ENCODE assay signal across 2 cellular contexts in the genomic region with DNA sequence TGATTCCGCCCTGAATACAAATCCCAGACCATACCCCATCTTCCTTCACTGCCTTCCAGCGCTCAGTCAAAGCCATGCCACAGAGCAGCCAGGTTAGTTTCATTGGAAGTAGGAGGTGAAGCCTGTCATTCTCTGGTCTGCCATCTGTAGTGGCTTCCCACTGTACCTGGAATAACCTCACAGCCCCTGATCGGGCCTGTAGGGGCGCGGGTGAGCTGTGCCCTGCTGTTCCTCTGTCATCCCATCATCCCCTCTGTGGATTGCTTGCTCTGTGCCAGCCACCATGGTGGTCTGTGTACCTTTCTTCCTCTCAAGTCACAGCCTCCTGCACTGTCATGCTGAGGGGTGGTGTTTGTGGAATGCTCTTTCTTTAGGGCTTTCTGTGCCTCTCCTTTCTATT.
TF ChIP-seq lines count a peak whose summit lies in the region.

No MANE protein-coding gene starts in this region.

TF ChIP-seq in HCT116, 20 proteins besides CTCF, POLR2A, EP300 and RAD21 (continued from another document):
- TF ChIP-seq, protein P1, sequence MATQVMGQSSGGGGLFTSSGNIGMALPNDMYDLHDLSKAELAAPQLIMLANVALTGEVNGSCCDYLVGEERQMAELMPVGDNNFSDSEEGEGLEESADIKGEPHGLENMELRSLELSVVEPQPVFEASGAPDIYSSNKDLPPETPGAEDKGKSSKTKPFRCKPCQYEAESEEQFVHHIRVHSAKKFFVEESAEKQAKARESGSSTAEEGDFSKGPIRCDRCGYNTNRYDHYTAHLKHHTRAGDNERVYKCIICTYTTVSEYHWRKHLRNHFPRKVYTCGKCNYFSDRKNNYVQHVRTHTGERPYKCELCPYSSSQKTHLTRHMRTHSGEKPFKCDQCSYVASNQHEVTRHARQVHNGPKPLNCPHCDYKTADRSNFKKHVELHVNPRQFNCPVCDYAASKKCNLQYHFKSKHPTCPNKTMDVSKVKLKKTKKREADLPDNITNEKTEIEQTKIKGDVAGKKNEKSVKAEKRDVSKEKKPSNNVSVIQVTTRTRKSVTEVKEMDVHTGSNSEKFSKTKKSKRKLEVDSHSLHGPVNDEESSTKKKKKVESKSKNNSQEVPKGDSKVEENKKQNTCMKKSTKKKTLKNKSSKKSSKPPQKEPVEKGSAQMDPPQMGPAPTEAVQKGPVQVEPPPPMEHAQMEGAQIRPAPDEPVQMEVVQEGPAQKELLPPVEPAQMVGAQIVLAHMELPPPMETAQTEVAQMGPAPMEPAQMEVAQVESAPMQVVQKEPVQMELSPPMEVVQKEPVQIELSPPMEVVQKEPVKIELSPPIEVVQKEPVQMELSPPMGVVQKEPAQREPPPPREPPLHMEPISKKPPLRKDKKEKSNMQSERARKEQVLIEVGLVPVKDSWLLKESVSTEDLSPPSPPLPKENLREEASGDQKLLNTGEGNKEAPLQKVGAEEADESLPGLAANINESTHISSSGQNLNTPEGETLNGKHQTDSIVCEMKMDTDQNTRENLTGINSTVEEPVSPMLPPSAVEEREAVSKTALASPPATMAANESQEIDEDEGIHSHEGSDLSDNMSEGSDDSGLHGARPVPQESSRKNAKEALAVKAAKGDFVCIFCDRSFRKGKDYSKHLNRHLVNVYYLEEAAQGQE (IDR thresholded peaks at IDR 0.05; ENCODE audit: low read depth), result no peak
- no peak for TF ChIP-seq YY1 (IDR thresholded peaks at IDR 0.05; ENCODE audit: extremely low read depth, insufficient replicate concordance, low read depth, low read length)

TF ChIP-seq in WTC11, 78 proteins besides CTCF, POLR2A, EP300 and RAD21 (continued from another document):
- TF ChIP-seq, protein P2, sequence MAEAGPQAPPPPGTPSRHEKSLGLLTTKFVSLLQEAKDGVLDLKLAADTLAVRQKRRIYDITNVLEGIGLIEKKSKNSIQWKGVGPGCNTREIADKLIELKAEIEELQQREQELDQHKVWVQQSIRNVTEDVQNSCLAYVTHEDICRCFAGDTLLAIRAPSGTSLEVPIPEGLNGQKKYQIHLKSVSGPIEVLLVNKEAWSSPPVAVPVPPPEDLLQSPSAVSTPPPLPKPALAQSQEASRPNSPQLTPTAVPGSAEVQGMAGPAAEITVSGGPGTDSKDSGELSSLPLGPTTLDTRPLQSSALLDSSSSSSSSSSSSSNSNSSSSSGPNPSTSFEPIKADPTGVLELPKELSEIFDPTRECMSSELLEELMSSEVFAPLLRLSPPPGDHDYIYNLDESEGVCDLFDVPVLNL (CRISPR knock-in tag; IDR thresholded peaks at IDR 0.05; ENCODE audit: borderline replicate concordance, low read depth), result no peak
- TF ChIP-seq NR3C1 (CRISPR knock-in tag; conservative IDR thresholded peaks at IDR 0.05; ENCODE audit: low read depth), result no peak
- TF ChIP-seq, protein P3, sequence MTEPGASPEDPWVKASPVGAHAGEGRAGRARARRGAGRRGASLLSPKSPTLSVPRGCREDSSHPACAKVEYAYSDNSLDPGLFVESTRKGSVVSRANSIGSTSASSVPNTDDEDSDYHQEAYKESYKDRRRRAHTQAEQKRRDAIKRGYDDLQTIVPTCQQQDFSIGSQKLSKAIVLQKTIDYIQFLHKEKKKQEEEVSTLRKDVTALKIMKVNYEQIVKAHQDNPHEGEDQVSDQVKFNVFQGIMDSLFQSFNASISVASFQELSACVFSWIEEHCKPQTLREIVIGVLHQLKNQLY (CRISPR knock-in tag; IDR thresholded peaks at IDR 0.05), result no peak
